Comparison of ENCODE assay signal across 34 cellular contexts in the genomic region with DNA sequence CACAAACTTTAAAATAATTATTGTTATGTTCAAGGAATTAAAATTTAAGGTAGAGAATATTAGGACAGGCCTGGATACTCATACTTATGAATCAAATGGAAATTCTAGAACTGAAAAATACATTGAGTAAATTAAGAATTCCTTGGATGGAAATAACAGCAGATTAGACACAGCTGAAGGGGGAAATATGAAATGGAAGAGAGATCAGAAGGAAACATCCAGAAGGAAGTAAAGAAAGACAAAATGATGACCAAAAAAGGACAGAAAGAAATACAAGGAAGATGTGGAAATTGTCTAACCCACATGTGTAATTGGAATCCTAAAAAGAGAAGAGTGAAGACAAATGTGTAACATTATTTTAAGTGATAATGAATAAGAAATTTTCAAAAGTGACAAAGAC.
"Had no signal": no experiment of that assay in that cellular context is flagged by ENCODE, and none has a peak within 500 bp of the region (broad histone marks: within the 10 kb centered on the region; RNA-seq: fewer than 3 reads in every experiment).

No MANE protein-coding gene starts in this region.

- H3K9ac ChIP-seq: KMS-11 had no signal

- H3K36me3 ChIP-seq: MG63 had no signal

- DNase-seq: Karpas-422, Kasumi-1, MG63, MM.1S, MV-4-11, NCI-H1048, NCI-H1092, NCI-H1092 treated with DMSO at 0.1 percent for 48 hours, NCI-H1105, NCI-H1105 treated with DMSO at 0.1 percent for 48 hours, NCI-H1417, NCI-H1417 treated with DMSO at 0.1 percent for 48 hours, NCI-H1436, NCI-H1436 treated with DMSO at 0.1 percent for 48 hours, NCI-H146, NCI-H1694, NCI-H1694 treated with DMSO at 0.1 percent for 48 hours, NCI-H187, NCI-H187 treated with DMSO at 0.1 percent for 48 hours, NCI-H1930, NCI-H2029, NCI-H2029 treated with DMSO at 0.1 percent for 48 hours, NCI-H2081, NCI-H2081 treated with DMSO at 0.1 percent for 48 hours, NCI-H2107, NCI-H2171, NCI-H2171 treated with DMSO at 0.1 percent for 48 hours, NCI-H2227 treated with DMSO at 0.1 percent for 48 hours, NCI-H226, NCI-H345, NCI-H446, NCI-H446 treated with DMSO at 0.1 percent for 48 hours, NCI-H510A had no signal

- H3K4me3 ChIP-seq: MG63 had no signal

- H3K27ac ChIP-seq: KMS-11 had no signal

- H3K4me2 ChIP-seq: KMS-11 had no signal

- H3K27me3 ChIP-seq: MG63 had no signal
